In genomic region chr16:13956635-13957196, GRCh38 we compare ENCODE assay signal across 8 cellular contexts. TPM values are rescaled to one million over a fixed set of nuclear protein-coding genes. Genes with fewer than 3 reads are reported as not detected.
A peak's percentile ranks its signal among the peaks of the same experiment; 100 is the strongest.
DNase-seq lines count a peak whose midpoint lies in the region; ATAC-seq and TF ChIP-seq lines count a peak whose summit lies in the region.

No MANE protein-coding gene starts in this region.

- H3K4me3 ChIP-seq in endocrine pancreas (ENCODE audit: control insufficient read depth, insufficient read depth, low read length) (peak overlapping the region; percentile 52), stomach (peak overlapping the region; percentile 19 to 37 (median 33))

- no peaks in the 10 kb centered on the region for H3K9me3 Mint-ChIP-seq in activated T-cell treated with anti-CD3 and anti-CD28 coated beads, Interleukin-2, amount 50 U/mL, for 24 hours

- no peaks in the 10 kb centered on the region for H3K27me3 ChIP-seq in endocrine pancreas (ENCODE audit: control insufficient read depth, insufficient read depth, low read length)
- no peaks in the 10 kb centered on the region for H3K27me3 ChIP-seq in stomach

- peak overlapping the region; percentile 81 for H3K27ac Mint-ChIP-seq in activated T-cell treated with anti-CD3 and anti-CD28 coated beads, Interleukin-2, amount 50 U/mL, for 24 hours

- H3K4me1 ChIP-seq in endocrine pancreas (ENCODE audit: control insufficient read depth, insufficient read depth, low read length) (peaks cover 4% of the 10 kb centered on the region), stomach (peaks cover 7 to 26% (median 18%) of the 10 kb centered on the region in 4 donors)

- intact Hi-C loops in stomach (cut with DNase I; ENCODE audit: low total_unique reads) = no loop called here

- no peak for ATAC-seq in GM21717 (IDR thresholded peaks at IDR 0.05; ENCODE audit: unreplicated experiment)

- H3K27me3 Mint-ChIP-seq in activated T-cell treated with anti-CD3 and anti-CD28 coated beads, Interleukin-2, amount 50 U/mL, for 24 hours = peaks cover 27% of the 10 kb centered on the region

- H3K9me3 ChIP-seq in endocrine pancreas (ENCODE audit: control insufficient read depth, low read length) (no peaks in the 10 kb centered on the region), stomach (no peaks in the 10 kb centered on the region)

- no peaks in the 10 kb centered on the region for H3K36me3 Mint-ChIP-seq in activated T-cell treated with anti-CD3 and anti-CD28 coated beads, Interleukin-2, amount 50 U/mL, for 24 hours (ENCODE audit: low read depth)

- H3K27ac ChIP-seq in stomach = peak overlapping the region; percentile 20 to 84 (median 74)

- TF ChIP-seq POLR2A in stomach (IDR thresholded peaks at IDR 0.05) = no peak

- no peak for DNase-seq in activated T-cell treated with anti-CD3 and anti-CD28 coated beads, Interleukin-2, amount 50 U/mL, for 24 hours
- DNase-seq in activated T-cell treated with anti-CD3 and anti-CD28 coated beads for 4 hours (no peak), NCI-H2227 (lab: John Stamatoyannopoulos, UW; ENCODE audit: unreplicated experiment) (peak; percentile 5), stomach (no peak), nucleus accumbens (lab: John Stamatoyannopoulos, UW) (no peak), NCI-H146 treated with DMSO at 0.1 percent for 48 hours (lab: John Stamatoyannopoulos, UW; ENCODE audit: unreplicated experiment) (no peak)

- WGBS in stomach, 5 donors = 52 to 65% (median 57%) methylated on average over 14 of the region's 14 CpGs

- no peak for TF ChIP-seq EP300 in stomach (IDR thresholded peaks at IDR 0.05)

- H3K4me1 Mint-ChIP-seq in activated T-cell treated with anti-CD3 and anti-CD28 coated beads, Interleukin-2, amount 50 U/mL, for 24 hours (ENCODE audit: low read depth) = peaks cover 24% of the 10 kb centered on the region

- H3K9ac ChIP-seq in endocrine pancreas (ENCODE audit: control insufficient read depth, insufficient read depth, low read length) = peak overlapping the region; percentile 50

- no peak for TF ChIP-seq CTCF in stomach (IDR thresholded peaks at IDR 0.05)

- H3K4me3 Mint-ChIP-seq in activated T-cell treated with anti-CD3 and anti-CD28 coated beads, Interleukin-2, amount 50 U/mL, for 24 hours = peak overlapping the region; percentile 67

- H3K36me3 ChIP-seq in endocrine pancreas (ENCODE audit: control insufficient read depth, insufficient read depth, low read length) (no peaks in the 10 kb centered on the region), stomach (no peaks in the 10 kb centered on the region)

RNA-seq across cellular contexts. Expression of gene ERCC4, which starts 36.8 kb away (rescaled TPM):
- total RNA-seq in stomach = 10 to 100 TPM in 4 of 5 donors, 1 to 10 TPM in 1; 1.4 to 45.8 (median 23.2) TPM
- 1 to 10 TPM; 1.2 to 1.8 (median 1.2) TPM for polyA plus RNA-seq in stomach
